ENCODE assay signal across 29 cellular contexts in genomic region chr1:43678940-43679339, GRCh38.
"Had no signal": no experiment of that assay in that cellular context is flagged by ENCODE, and none has a peak within 500 bp of the region (broad histone marks: within the 10 kb centered on the region; RNA-seq: fewer than 3 reads in every experiment).

No MANE protein-coding gene starts in this region.

- DNase-seq: activated CD4-positive, alpha-beta T cell treated with anti-CD3 and anti-CD28 coated beads for 4 hours; activated CD4-positive, alpha-beta T cell treated with anti-CD3 and anti-CD28 coated beads, Interleukin-2, amount 50 U/mL, for 48 hours; activated CD4-positive, CD25-positive, alpha-beta regulatory T cell; activated CD8-positive, alpha-beta memory T cell treated with anti-CD3 and anti-CD28 coated beads for 24 hours; activated naive CD8-positive, alpha-beta T cell treated with anti-CD3 and anti-CD28 coated beads, Interleukin-2, amount 10 ng/mL, durations not matched to agents 7 days and 5 days; brain microvascular endothelial cell; dorsolateral prefrontal cortex; effector memory CD4-positive, alpha-beta T cell; hippocampal formation; left cardiac atrium; left ventricle myocardium superior; naive B cell; nucleus accumbens; pancreas; retina; sigmoid colon; small intestine; stimulated activated CD4-positive, alpha-beta T cell treated with anti-CD3 and anti-CD28 coated beads, Interleukin-4, amount 100 ng/mL, for 24 hours; stimulated activated naive CD4-positive, alpha-beta T cell; T-helper 1 cell; testis; transverse colon had no signal

- H3K9me3 ChIP-seq: ascending aorta, gastroesophageal sphincter, pancreas, prostate gland, sigmoid colon, testis, transverse colon had no signal

- H3K27ac Mint-ChIP-seq: activated naive CD8-positive, alpha-beta T cell treated with anti-CD3 and anti-CD28 coated beads, Interleukin-2, amount 10 ng/mL, durations not matched to agents 7 days and 5 days; activated T-helper 2 cell treated with anti-CD3 and anti-CD28 coated beads, Interferon-gamma antibody, Interleukin-2, Interleukin-4, amounts not matched to agents 10 μg/mL and 5 μg/mL and 100 μg/mL, durations not matched to agents 14 hours and 24 hours and 36 hours; mesothelial cell of epicardium had no signal

- H3K27ac ChIP-seq: ascending aorta, brain microvascular endothelial cell, coronary artery, gastroesophageal sphincter, pancreas, prostate gland, sigmoid colon, testis, transverse colon had no signal

- H3K27me3 Mint-ChIP-seq: activated naive CD8-positive, alpha-beta T cell treated with anti-CD3 and anti-CD28 coated beads, Interleukin-2, amount 10 ng/mL, durations not matched to agents 7 days and 5 days; naive B cell had no signal

- H3K9me3 Mint-ChIP-seq: activated naive CD8-positive, alpha-beta T cell treated with anti-CD3 and anti-CD28 coated beads, Interleukin-2, amount 10 ng/mL, durations not matched to agents 7 days and 5 days; activated T-helper 2 cell treated with anti-CD3 and anti-CD28 coated beads, Interferon-gamma antibody, Interleukin-2, Interleukin-4, amounts not matched to agents 10 μg/mL and 5 μg/mL and 100 μg/mL, durations not matched to agents 14 hours and 24 hours and 36 hours; mesothelial cell of epicardium; naive B cell; neural crest cell had no signal

- H3K4me3 ChIP-seq: ascending aorta, coronary artery, dorsolateral prefrontal cortex, gastroesophageal sphincter, pancreas, prostate gland, sigmoid colon, testis, transverse colon had no signal

- ATAC-seq: gastroesophageal sphincter, left cardiac atrium, left ventricle myocardium superior, pancreas had no signal

- H3K27me3 ChIP-seq: ascending aorta, brain microvascular endothelial cell, dorsolateral prefrontal cortex, gastroesophageal sphincter, pancreas, sigmoid colon, testis, transverse colon had no signal

- H3K4me3 Mint-ChIP-seq: activated naive CD8-positive, alpha-beta T cell treated with anti-CD3 and anti-CD28 coated beads, Interleukin-2, amount 10 ng/mL, durations not matched to agents 7 days and 5 days; mesothelial cell of epicardium; naive B cell; neural crest cell had no signal

- H3K4me1 ChIP-seq: ascending aorta, gastroesophageal sphincter, pancreas, sigmoid colon, transverse colon had no signal

- H3K4me1 Mint-ChIP-seq: activated naive CD8-positive, alpha-beta T cell treated with anti-CD3 and anti-CD28 coated beads, Interleukin-2, amount 10 ng/mL, durations not matched to agents 7 days and 5 days; mesothelial cell of epicardium; neural crest cell had no signal
